ENCODE assay signal across 8 cellular contexts in the genomic region with DNA sequence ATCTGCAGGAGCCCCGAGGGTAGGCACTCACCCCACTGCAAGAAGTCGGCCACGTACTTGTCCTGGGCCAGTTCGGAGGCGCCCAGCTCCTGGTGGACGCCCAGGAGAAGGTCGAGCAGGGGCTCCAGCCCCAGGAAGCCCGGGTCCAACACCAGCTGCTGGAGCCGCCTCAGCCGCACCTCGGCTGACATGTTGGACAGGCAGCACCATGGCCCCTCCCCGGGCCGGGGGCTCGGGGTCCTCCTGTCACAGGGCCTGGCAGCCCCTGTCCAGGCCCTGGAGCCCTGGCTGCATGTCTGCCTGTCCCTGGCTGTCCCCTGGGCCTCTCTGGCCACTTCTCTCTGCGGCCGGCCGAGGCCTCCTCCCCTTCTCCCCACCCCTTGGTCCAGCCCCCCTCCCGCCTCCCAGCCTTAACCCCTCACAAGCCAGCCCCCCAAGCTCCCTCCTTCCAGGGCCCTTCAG. TPM values are rescaled to one million over a fixed set of nuclear protein-coding genes. Genes with fewer than 3 reads are reported as not detected.
DNase-seq lines count a peak whose midpoint lies in the region; ATAC-seq and TF ChIP-seq lines count a peak whose summit lies in the region.

A gene with protein sequence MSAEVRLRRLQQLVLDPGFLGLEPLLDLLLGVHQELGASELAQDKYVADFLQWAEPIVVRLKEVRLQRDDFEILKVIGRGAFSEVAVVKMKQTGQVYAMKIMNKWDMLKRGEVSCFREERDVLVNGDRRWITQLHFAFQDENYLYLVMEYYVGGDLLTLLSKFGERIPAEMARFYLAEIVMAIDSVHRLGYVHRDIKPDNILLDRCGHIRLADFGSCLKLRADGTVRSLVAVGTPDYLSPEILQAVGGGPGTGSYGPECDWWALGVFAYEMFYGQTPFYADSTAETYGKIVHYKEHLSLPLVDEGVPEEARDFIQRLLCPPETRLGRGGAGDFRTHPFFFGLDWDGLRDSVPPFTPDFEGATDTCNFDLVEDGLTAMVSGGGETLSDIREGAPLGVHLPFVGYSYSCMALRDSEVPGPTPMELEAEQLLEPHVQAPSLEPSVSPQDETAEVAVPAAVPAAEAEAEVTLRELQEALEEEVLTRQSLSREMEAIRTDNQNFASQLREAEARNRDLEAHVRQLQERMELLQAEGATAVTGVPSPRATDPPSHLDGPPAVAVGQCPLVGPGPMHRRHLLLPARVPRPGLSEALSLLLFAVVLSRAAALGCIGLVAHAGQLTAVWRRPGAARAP (minus strand): TSS at position 329 of the 462 bp plus-strand sequence. CDS start 138 bp downstream, at position 191.

- H2AFZ ChIP-seq in GM23338: no peak within 1 kb of the TSS

- TF ChIP-seq CTCF in GM23338 (conservative IDR thresholded peaks at IDR 0.05; ENCODE audit: low read depth in 2 of 2): no peak
- TF ChIP-seq CTCF in left ventricle myocardium inferior (IDR thresholded peaks at IDR 0.05; ENCODE audit: borderline replicate concordance): no peak

- peaks cover 29% of the 10 kb centered on the region for H3K36me3 Mint-ChIP-seq in GM23338 (ENCODE audit: low read depth)
- H3K36me3 Mint-ChIP-seq in activated T-helper 2 cell treated with anti-CD3 and anti-CD28 coated beads, Interferon-gamma antibody, Interleukin-2, Interleukin-4, amounts not matched to agents 10 μg/mL and 5 μg/mL and 100 μg/mL, durations not matched to agents 14 hours and 24 hours and 36 hours (ENCODE audit: low read depth): peaks cover 14% of the 10 kb centered on the region

- H3K4me3 ChIP-seq in GM23338: no peak within 1 kb of the TSS
- peak within 1 kb of the TSS; percentile 75 for H3K4me3 ChIP-seq in left ventricle myocardium inferior
- peak within 1 kb of the TSS; percentile 58 for H3K4me3 ChIP-seq in skeletal muscle cell (ENCODE audit: low read depth, low read length)

- no peaks in the 10 kb centered on the region for H3K9me2 ChIP-seq in GM23338 (ENCODE audit: insufficient read depth)

- H3K79me2 ChIP-seq in GM23338 (replicated peaks; ENCODE audit: insufficient read depth): no peaks in the 10 kb centered on the region

- H3K9me3 Mint-ChIP-seq in GM23338: no peaks in the 10 kb centered on the region
- no peaks in the 10 kb centered on the region for H3K9me3 Mint-ChIP-seq in activated T-helper 2 cell treated with anti-CD3 and anti-CD28 coated beads, Interferon-gamma antibody, Interleukin-2, Interleukin-4, amounts not matched to agents 10 μg/mL and 5 μg/mL and 100 μg/mL, durations not matched to agents 14 hours and 24 hours and 36 hours

- ATAC-seq in GM23338: no peak; the same call in 2 of the 3 replicates
- ATAC-seq in GM21447 (IDR thresholded peaks at IDR 0.05; ENCODE audit: unreplicated experiment): no peak

- H3K27me3 Mint-ChIP-seq in GM23338 (ENCODE audit: insufficient read depth, low read depth, poor library complexity): peaks cover 35% of the 10 kb centered on the region
- peaks cover 12% of the 10 kb centered on the region for H3K27me3 Mint-ChIP-seq in activated T-helper 2 cell treated with anti-CD3 and anti-CD28 coated beads, Interferon-gamma antibody, Interleukin-2, Interleukin-4, amounts not matched to agents 10 μg/mL and 5 μg/mL and 100 μg/mL, durations not matched to agents 14 hours and 24 hours and 36 hours (ENCODE audit: low read depth)

- H3K27me3 ChIP-seq in GM23338 (ENCODE audit: insufficient read depth): peaks cover 8% of the 10 kb centered on the region
- H3K27me3 ChIP-seq in left ventricle myocardium inferior (ENCODE audit: low read depth): no peaks in the 10 kb centered on the region

- intact Hi-C loops in activated T-helper 2 cell treated with anti-CD3 and anti-CD28 coated beads, Interferon-gamma antibody, Interleukin-2, Interleukin-4, amounts not matched to agents 10 μg/mL and 5 μg/mL and 100 μg/mL, durations not matched to agents 14 hours and 24 hours and 36 hours (cut with micrococcal nuclease): no loop called here
- intact Hi-C loops in left ventricle myocardium inferior (cut with micrococcal nuclease): no loop called here

- no peak within 1 kb of the TSS for H3K27ac Mint-ChIP-seq in GM23338
- H3K27ac Mint-ChIP-seq in activated T-helper 2 cell treated with anti-CD3 and anti-CD28 coated beads, Interferon-gamma antibody, Interleukin-2, Interleukin-4, amounts not matched to agents 10 μg/mL and 5 μg/mL and 100 μg/mL, durations not matched to agents 14 hours and 24 hours and 36 hours: no peak within 1 kb of the TSS

- peaks cover 35% of the 10 kb centered on the region for H3K4me1 Mint-ChIP-seq in GM23338
- H3K4me1 Mint-ChIP-seq in activated T-helper 2 cell treated with anti-CD3 and anti-CD28 coated beads, Interferon-gamma antibody, Interleukin-2, Interleukin-4, amounts not matched to agents 10 μg/mL and 5 μg/mL and 100 μg/mL, durations not matched to agents 14 hours and 24 hours and 36 hours (ENCODE audit: low read depth): peaks cover 7% of the 10 kb centered on the region

- peaks cover 8% of the 10 kb centered on the region for H4K20me1 ChIP-seq in GM23338 (replicated peaks; ENCODE audit: insufficient read depth)

- no peak for DNase-seq in GM23338 (ENCODE audit: low spot score)
- no peak for DNase-seq in activated T-helper 2 cell treated with anti-CD3 and anti-CD28 coated beads, Interferon-gamma antibody, Interleukin-2, Interleukin-4, amounts not matched to agents 10 μg/mL and 5 μg/mL and 100 μg/mL, durations not matched to agents 14 hours and 24 hours and 36 hours (ENCODE audit: low spot score)
- peak; percentile 76 for DNase-seq in left ventricle myocardium inferior
- DNase-seq in skeletal muscle cell (ENCODE audit: low read depth): no peak
- no peak for DNase-seq in NK-92 treated with Interleukin-12 subunit alpha and Interleukin-12 subunit beta, amount 100 ng/mL, for 24 hours (lab: John Stamatoyannopoulos, UW)
- DNase-seq in inferior parietal cortex (ENCODE audit: extremely low spot score): no peak
- no peak for DNase-seq in stimulated activated CD4-positive, alpha-beta T cell treated with anti-CD3 and anti-CD28 coated beads, Interleukin-1b, Interleukin-23, amount 100 ng/mL, for 48 hours

- no peaks in the 10 kb centered on the region for H3K36me3 ChIP-seq in GM23338 (ENCODE audit: insufficient read depth)
- H3K36me3 ChIP-seq in left ventricle myocardium inferior: peaks cover 40% of the 10 kb centered on the region

- no peak within 1 kb of the TSS for H3K4me3 Mint-ChIP-seq in GM23338
- no peak within 1 kb of the TSS for H3K4me3 Mint-ChIP-seq in activated T-helper 2 cell treated with anti-CD3 and anti-CD28 coated beads, Interferon-gamma antibody, Interleukin-2, Interleukin-4, amounts not matched to agents 10 μg/mL and 5 μg/mL and 100 μg/mL, durations not matched to agents 14 hours and 24 hours and 36 hours (ENCODE audit: low read depth)

- H3K27ac ChIP-seq in GM23338 (ENCODE audit: low read depth) (no peak within 1 kb of the TSS), left ventricle myocardium inferior (replicated peaks) (peak within 1 kb of the TSS; percentile 94)

- H3K4me1 ChIP-seq in GM23338 (ENCODE audit: insufficient read depth): peaks cover 33% of the 10 kb centered on the region
- peaks cover 81% of the 10 kb centered on the region for H3K4me1 ChIP-seq in left ventricle myocardium inferior

- H3F3A ChIP-seq in GM23338 (replicated peaks; ENCODE audit: low read depth): peaks cover 8% of the 10 kb centered on the region; the same call in 1 of the 2 replicates

- H3K4me2 ChIP-seq in GM23338: 0 out of 2 replicates have a peak within 1 kb of the TSS, but pooled peaks have one; percentile 20

- no peaks in the 10 kb centered on the region for H3K9me3 ChIP-seq in left ventricle myocardium inferior (replicated peaks)

TF ChIP-seq in GM23338, 12 proteins besides CTCF, POLR2A, EP300 and RAD21 (continues in another document):
- TF ChIP-seq ZNF331 (CRISPR knock-in tag; IDR thresholded peaks at IDR 0.05; ENCODE audit: low read depth) (no peak), JUNB (IDR thresholded peaks at IDR 0.05; ENCODE audit: unreplicated experiment) (no peak)

RNA-seq across cellular contexts. Expression of the gene that starts here (rescaled TPM):
- 18.9 and 24.0 TPM in 2 replicates for total RNA-seq in GM23338 (2014; rRNA removed; shearing (Covaris generic))
- 9.2 and 9.8 TPM in 2 replicates for polyA plus RNA-seq in GM23338 (2016; fragmentation: Nextera tagmentation; extraction: Ambion mirVana)
- 22.0 and 23.4 TPM in 2 replicates for total RNA-seq in activated T-helper 2 cell treated with anti-CD3 and anti-CD28 coated beads, Interferon-gamma antibody, Interleukin-2, Interleukin-4, amounts not matched to agents 10 μg/mL and 5 μg/mL and 100 μg/mL, durations not matched to agents 14 hours and 24 hours and 36 hours
- total RNA-seq in left ventricle myocardium inferior: 284 TPM

Comparison
In these comparisons a context has a peak if more than half of its experiments do, and no peak if none do; other contexts are left out.
1. RNA of the gene that starts here (total RNA-seq): 284 TPM in left ventricle myocardium inferior (single experiment); 18.9 to 24.0 TPM in GM23338 and 22.0 to 23.4 TPM in activated T-helper 2 cell treated with anti-CD3 and anti-CD28 coated beads, Interferon-gamma antibody, Interleukin-2, Interleukin-4, amounts not matched to agents 10 μg/mL and 5 μg/mL and 100 μg/mL, durations not matched to agents 14 hours and 24 hours and 36 hours; every median in the first group is over 10 times any median in the second.